Comparison of ENCODE assay signal across 8 cellular contexts in the genomic region with DNA sequence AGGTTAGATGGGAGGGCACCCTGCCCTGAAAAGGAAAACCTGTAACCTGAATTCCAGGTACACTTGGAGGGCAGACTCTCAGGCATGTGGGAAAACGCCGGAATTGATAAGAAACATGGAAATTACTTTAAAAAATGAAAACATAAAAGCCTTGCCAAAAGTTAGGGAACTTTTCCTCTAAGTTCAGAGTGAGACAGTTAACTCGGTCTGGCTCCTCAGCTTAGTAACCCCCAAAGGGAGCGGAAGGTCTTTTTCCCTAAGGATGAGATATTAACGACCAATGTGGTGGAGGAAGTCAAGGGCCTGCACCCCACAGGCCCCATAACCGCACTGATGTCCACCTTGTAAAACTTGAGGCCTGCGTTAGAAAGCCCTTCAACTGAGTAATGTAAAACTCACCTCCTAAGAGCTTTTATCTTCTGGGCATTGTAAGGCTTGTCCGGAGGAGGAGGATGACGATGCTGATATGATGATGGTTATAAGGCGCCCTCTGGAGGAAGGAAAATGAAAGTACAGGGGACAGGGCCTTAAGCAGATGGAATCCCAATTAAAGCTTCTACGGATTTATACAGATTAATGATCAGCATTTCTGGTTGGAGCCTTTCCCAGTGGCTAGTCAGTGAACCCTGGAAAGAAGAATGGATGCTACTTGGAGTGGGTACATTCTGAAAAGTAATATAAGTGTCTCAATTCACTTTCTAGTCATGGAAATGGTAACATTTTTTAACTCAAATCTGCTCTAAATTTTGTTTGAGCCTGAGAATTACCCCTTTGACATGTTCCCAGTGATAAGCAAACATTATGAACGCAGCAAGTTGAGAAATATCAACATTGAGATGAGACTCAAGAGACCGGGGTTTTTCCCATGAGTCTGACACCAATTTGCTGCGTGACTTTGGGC. TPM values are rescaled to one million over a fixed set of nuclear protein-coding genes. Genes with fewer than 3 reads are reported as not detected.
DNase-seq lines count a peak whose midpoint lies in the region; ATAC-seq and TF ChIP-seq lines count a peak whose summit lies in the region.

No MANE protein-coding gene starts in this region.

- H3K27ac Mint-ChIP-seq in activated naive CD4-positive, alpha-beta T cell treated with anti-CD3 and anti-CD28 coated beads for 36 hours: no peak overlapping the region
- no peak overlapping the region for H3K27ac Mint-ChIP-seq in IgD-negative memory B cell
- no peak overlapping the region for H3K27ac Mint-ChIP-seq in stimulated activated naive B cell treated with anti-CD40 and anti-IgM and Interleukin-4, amounts not matched to agents 10 μg/mL and 1 μg/mL and 100 μg/mL, for 72 hours

- H3K4me2 ChIP-seq in GM23248 (ENCODE audit: unreplicated experiment): peak overlapping the region; percentile 98
- no peak overlapping the region for H3K4me2 ChIP-seq in PC-9

- BruUV-seq in PC-9 (replicated peaks; lab: Mats Ljungman, UMichigan): no TSS peak

- H2AFZ ChIP-seq in GM23248 (no peak overlapping the region), PC-9 (no peak overlapping the region)

- ATAC-seq in stimulated activated naive B cell treated with anti-CD40 and anti-IgM and Interleukin-4, amounts not matched to agents 10 μg/mL and 1 μg/mL and 100 μg/mL, for 72 hours (replicated peaks): peak; percentile 85 to 87

- H3K27me3 Mint-ChIP-seq in activated naive CD4-positive, alpha-beta T cell treated with anti-CD3 and anti-CD28 coated beads for 36 hours (ENCODE audit: low read depth): peaks cover 35% of the 10 kb centered on the region
- peaks cover 6% of the 10 kb centered on the region for H3K27me3 Mint-ChIP-seq in IgD-negative memory B cell
- H3K27me3 Mint-ChIP-seq in stimulated activated naive B cell treated with anti-CD40 and anti-IgM and Interleukin-4, amounts not matched to agents 10 μg/mL and 1 μg/mL and 100 μg/mL, for 72 hours: peaks cover 5 to 23% of the 10 kb centered on the region in 2 donors

- peaks cover 54% of the 10 kb centered on the region for H3K36me3 ChIP-seq in GM23248 (ENCODE audit: low read depth)
- no peaks in the 10 kb centered on the region for H3K36me3 ChIP-seq in PC-9 (ENCODE audit: low read depth)

- peak overlapping the region; percentile 100 for H3K9ac ChIP-seq in GM23248

- peak; percentile 66 for TF ChIP-seq CTCF in PC-9 (conservative IDR thresholded peaks at IDR 0.05)
- TF ChIP-seq CTCF in cardiac fibroblast (IDR thresholded peaks at IDR 0.05; ENCODE audit: low read depth, low read length): peak; percentile 69

- no peaks in the 10 kb centered on the region for H3K9me2 ChIP-seq in GM23248 (ENCODE audit: insufficient read depth)
- no peaks in the 10 kb centered on the region for H3K9me2 ChIP-seq in PC-9 (ENCODE audit: insufficient read depth)

- no peaks in the 10 kb centered on the region for H4K20me1 ChIP-seq in GM23248 (ENCODE audit: insufficient read depth)
- H4K20me1 ChIP-seq in PC-9 (ENCODE audit: insufficient read depth): no peaks in the 10 kb centered on the region

- H3K4me1 ChIP-seq in GM23248 (ENCODE audit: insufficient read depth) (peaks cover 28% of the 10 kb centered on the region), PC-9 (replicated peaks; ENCODE audit: insufficient read depth) (0 out of 2 replicates have a peak, but pooled peaks cover under 1% of the 10 kb centered on the region)

- H3K36me3 Mint-ChIP-seq in activated naive CD4-positive, alpha-beta T cell treated with anti-CD3 and anti-CD28 coated beads for 36 hours (ENCODE audit: low read depth): no peaks in the 10 kb centered on the region
- H3K36me3 Mint-ChIP-seq in IgD-negative memory B cell: no peaks in the 10 kb centered on the region
- H3K36me3 Mint-ChIP-seq in stimulated activated naive B cell treated with anti-CD40 and anti-IgM and Interleukin-4, amounts not matched to agents 10 μg/mL and 1 μg/mL and 100 μg/mL, for 72 hours: no peaks in the 10 kb centered on the region

- POLR2A ChIA-PET in PC-9 (lab: Charles Lee; ENCODE audit: unreplicated experiment): no interaction called here

- intact Hi-C loops in activated naive CD4-positive, alpha-beta T cell treated with anti-CD3 and anti-CD28 coated beads for 36 hours (cut with micrococcal nuclease): loop anchor here (1.0 to 10.0 kb wide), 5 partner anchors 308 to 1150 kb away; no protein-coding TSS in a partner anchor
- intact Hi-C loops in PC-9 (cut with micrococcal nuclease; ENCODE audit: unreplicated experiment): loop anchor here (1.0 to 5.0 kb wide), 3 partner anchors 106 to 598 kb away; a partner anchor contains a TSS

- peaks cover 83% of the 10 kb centered on the region for H3K79me2 ChIP-seq in GM23248 (ENCODE audit: insufficient read depth)
- no peaks in the 10 kb centered on the region for H3K79me2 ChIP-seq in PC-9 (ENCODE audit: low read depth)

- H3K9me3 Mint-ChIP-seq in activated naive CD4-positive, alpha-beta T cell treated with anti-CD3 and anti-CD28 coated beads for 36 hours: no peaks in the 10 kb centered on the region
- peaks cover 0 to under 1% (median 0%) of the 10 kb centered on the region in 3 donors for H3K9me3 Mint-ChIP-seq in IgD-negative memory B cell
- H3K9me3 Mint-ChIP-seq in stimulated activated naive B cell treated with anti-CD40 and anti-IgM and Interleukin-4, amounts not matched to agents 10 μg/mL and 1 μg/mL and 100 μg/mL, for 72 hours: no peaks in the 10 kb centered on the region

- H3K4me1 Mint-ChIP-seq in activated naive CD4-positive, alpha-beta T cell treated with anti-CD3 and anti-CD28 coated beads for 36 hours (ENCODE audit: low read depth): peaks cover 7% of the 10 kb centered on the region
- H3K4me1 Mint-ChIP-seq in IgD-negative memory B cell: peaks cover 6% of the 10 kb centered on the region in 3 donors
- H3K4me1 Mint-ChIP-seq in stimulated activated naive B cell treated with anti-CD40 and anti-IgM and Interleukin-4, amounts not matched to agents 10 μg/mL and 1 μg/mL and 100 μg/mL, for 72 hours: peaks cover 7 to 24% of the 10 kb centered on the region in 2 donors

- H3K27me3 ChIP-seq in GM23248 (replicated peaks; ENCODE audit: insufficient read depth): no peaks in the 10 kb centered on the region
- H3K27me3 ChIP-seq in PC-9 (ENCODE audit: insufficient read depth, low read depth): no peaks in the 10 kb centered on the region

- H3F3A ChIP-seq in GM23248 (ENCODE audit: insufficient read depth): peaks cover 73% of the 10 kb centered on the region
- no peaks in the 10 kb centered on the region for H3F3A ChIP-seq in PC-9 (ENCODE audit: insufficient read depth, low read depth)

- H3K27ac ChIP-seq in GM23248: peak overlapping the region; percentile 100
- H3K27ac ChIP-seq in PC-9: no peak overlapping the region

- CTCF ChIA-PET in activated naive CD4-positive, alpha-beta T cell treated with anti-CD3 and anti-CD28 coated beads for 36 hours (lab: Charles Lee): interaction anchor here (0.6 to 1.3 kb wide), 6 partner anchors 11 to 475 kb away, joined by 3 to 4 read pairs (median 3); no protein-coding TSS in a partner anchor
- CTCF ChIA-PET in PC-9 (lab: Charles Lee): interaction anchor here (0.6 to 1.6 kb wide), 7 partner anchors 36 to 411 kb away, joined by 3 to 15 read pairs (median 4); no protein-coding TSS in a partner anchor

- H3K4me3 ChIP-seq in GM23248 (peak overlapping the region; percentile 99), PC-9 (no peak overlapping the region), cardiac fibroblast (replicated peaks in 1 of 2; ENCODE audit: low read depth in 2 of 2, low read length in 2 of 2) (peak overlapping the region; percentile 76 to 82)

- in situ Hi-C loops in GM23248 (cut with MboI): loop anchor here (10.0 kb wide), 1 partner anchor 101 kb away; no protein-coding TSS in a partner anchor

- 2% methylated on average over 14 of the region's 14 CpGs for WGBS in GM23248 (ENCODE audit: low coverage in 1 of 2, low lambda C conversion rate in 2 of 2, missing lambda C conversion rate in 2 of 2), 2 experiments

- H3K9me3 ChIP-seq in GM23248 (ENCODE audit: low read depth) (no peaks in the 10 kb centered on the region), PC-9 (ENCODE audit: insufficient read depth, low read depth) (no peaks in the 10 kb centered on the region)

- peak; percentile 46 for DNase-seq in activated naive CD4-positive, alpha-beta T cell treated with anti-CD3 and anti-CD28 coated beads for 36 hours
- no peak for DNase-seq in activated naive CD4-positive, alpha-beta T cell treated with anti-CD3 and anti-CD28 coated beads, Interleukin-2, amount 50 U/mL, for 16 hours
- peak; percentile 89 for DNase-seq in GM23248
- DNase-seq in PC-9: no peak
- peak; percentile 94 for DNase-seq in cardiac fibroblast (ENCODE audit: low read depth in 2 of 2)
- DNase-seq in islet precursor cell: peak; percentile 72
- DNase-seq in stimulated activated naive B cell treated with anti-CD40 and anti-IgM and Interleukin-4, amounts not matched to agents 10 μg/mL and 1 μg/mL and 100 μg/mL, for 72 hours: peak; percentile 15

- no peak overlapping the region for H3K4me3 Mint-ChIP-seq in activated naive CD4-positive, alpha-beta T cell treated with anti-CD3 and anti-CD28 coated beads for 36 hours
- H3K4me3 Mint-ChIP-seq in IgD-negative memory B cell: peak overlapping the region in 3 of 4 donors; percentile 22 to 88 (median 23)
- H3K4me3 Mint-ChIP-seq in stimulated activated naive B cell treated with anti-CD40 and anti-IgM and Interleukin-4, amounts not matched to agents 10 μg/mL and 1 μg/mL and 100 μg/mL, for 72 hours: peak overlapping the region; percentile 77 to 82

RNA-seq across cellular contexts. Expression of a gene that starts 0.7 kb away (rescaled TPM):
- under 1 TPM; 0.26 to 0.35 TPM for total RNA-seq in activated naive CD4-positive, alpha-beta T cell treated with anti-CD3 and anti-CD28 coated beads for 36 hours
- 10,930 and 11,288 TPM in 2 replicates for total RNA-seq in GM23248 (2014; rRNA removed; shearing (Covaris generic))
- 9,779 and 9,902 TPM in 2 replicates for polyA plus RNA-seq in GM23248 (2016; fragmentation: Nextera tagmentation; extraction: Ambion mirVana)
- polyA plus RNA-seq in IgD-negative memory B cell: not detected
- not detected in 2 replicates for total RNA-seq in PC-9 (2021)

Comparison
In these comparisons a context has a peak if more than half of its experiments do, and no peak if none do; other contexts are left out.
1. DNase-seq: peak in activated naive CD4-positive, alpha-beta T cell treated with anti-CD3 and anti-CD28 coated beads for 36 hours (single experiment), GM23248 (single experiment), cardiac fibroblast (2 of 2), islet precursor cell (single experiment) and stimulated activated naive B cell treated with anti-CD40 and anti-IgM and Interleukin-4, amounts not matched to agents 10 μg/mL and 1 μg/mL and 100 μg/mL, for 72 hours (single experiment); none in activated naive CD4-positive, alpha-beta T cell treated with anti-CD3 and anti-CD28 coated beads, Interleukin-2, amount 50 U/mL, for 16 hours (single experiment) and PC-9 (0 of 2).
2. RNA of a gene that starts 0.7 kb away (total RNA-seq): 10,930 to 11,288 TPM in GM23248; 0.26 to 0.35 TPM in activated naive CD4-positive, alpha-beta T cell treated with anti-CD3 and anti-CD28 coated beads for 36 hours and not detected in PC-9; every median in the first group is over 1,000 times any median in the second.